Comparison of ENCODE assay signal across 10 cellular contexts in the genomic region with DNA sequence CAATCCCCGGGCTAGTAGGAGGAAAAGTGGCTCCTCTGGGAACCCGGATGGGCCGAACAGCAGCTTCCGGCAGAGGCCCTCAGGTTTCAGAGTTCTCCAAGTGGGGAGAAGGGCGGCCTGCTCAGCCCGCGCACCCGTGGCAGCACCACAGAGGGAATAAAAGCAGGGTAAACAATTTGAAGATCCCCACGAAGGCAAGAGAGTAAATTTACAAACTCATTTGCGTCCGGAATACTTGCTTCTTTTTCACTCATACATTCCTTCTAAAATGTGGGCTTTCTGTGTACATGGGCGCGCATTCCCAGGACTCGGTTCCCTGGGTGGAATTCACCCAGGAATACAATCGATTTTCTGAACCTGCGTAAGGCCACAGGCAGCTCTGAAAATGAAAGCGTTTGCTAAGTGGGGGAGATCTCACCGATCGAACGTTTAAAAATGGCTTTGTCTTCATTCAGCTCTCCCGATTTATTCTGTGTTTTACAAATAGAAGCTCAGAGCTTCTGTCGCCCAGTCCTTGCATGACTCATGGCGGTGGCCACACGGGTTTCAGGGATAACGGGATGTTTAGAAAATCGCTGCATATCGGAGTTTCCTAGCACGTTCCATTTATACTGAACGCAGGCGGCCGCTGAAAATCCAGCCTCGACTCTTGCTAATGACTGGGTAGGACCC.
DNase-seq lines count a peak whose midpoint lies in the region; FAIRE-seq and TF ChIP-seq lines count a peak whose summit lies in the region.
"Had no signal": no experiment of that assay in that cellular context is flagged by ENCODE, and none has a peak within 500 bp of the region (broad histone marks: within the 10 kb centered on the region; RNA-seq: fewer than 3 reads in every experiment).

No MANE protein-coding gene starts in this region.

- DNase-seq in GM20000 (ENCODE audit: low spot score) = peak; percentile 20
- DNase-seq in activated T-helper 2 cell treated with anti-CD3 and anti-CD28 coated beads, Interferon-gamma antibody, Interleukin-2, Interleukin-4, amounts not matched to agents 10 μg/mL and 5 μg/mL and 100 μg/mL, durations not matched to agents 14 hours and 24 hours and 36 hours (ENCODE audit: low spot score) = no peak
- DNase-seq in immature natural killer cell = no peak
- DNase-seq in small intestine = peak; percentile 7
- no peak for DNase-seq in pons (ENCODE audit: low spot score)
- DNase-seq in midbrain (lab: John Stamatoyannopoulos, UW) = no peak
- DNase-seq in RWPE1 (ENCODE audit: low spot score) = no peak
- no peak for DNase-seq in cerebellar cortex (ENCODE audit: low spot score)
- DNase-seq: dermis blood vessel endothelial cell, NCI-H82 had no signal

- H3K4me3 ChIP-seq in small intestine (ENCODE audit: low read depth in 1 of 2, low read length in 2 of 2) = peak overlapping the region in 1 of 2 donors; percentile 46

- H3K27ac ChIP-seq in small intestine (ENCODE audit: low read depth in 1 of 2, low read length in 1 of 2) (no peak overlapping the region), RWPE1 (no peak overlapping the region)

- H3K36me3 Mint-ChIP-seq in activated T-helper 2 cell treated with anti-CD3 and anti-CD28 coated beads, Interferon-gamma antibody, Interleukin-2, Interleukin-4, amounts not matched to agents 10 μg/mL and 5 μg/mL and 100 μg/mL, durations not matched to agents 14 hours and 24 hours and 36 hours (ENCODE audit: low read depth) = no peaks in the 10 kb centered on the region
- no peaks in the 10 kb centered on the region for H3K36me3 Mint-ChIP-seq in immature natural killer cell

- intact Hi-C loops in activated T-helper 2 cell treated with anti-CD3 and anti-CD28 coated beads, Interferon-gamma antibody, Interleukin-2, Interleukin-4, amounts not matched to agents 10 μg/mL and 5 μg/mL and 100 μg/mL, durations not matched to agents 14 hours and 24 hours and 36 hours (cut with micrococcal nuclease) = loop anchor here (1.0 kb wide), 1 partner anchor 38 kb away; no protein-coding TSS in a partner anchor

- no peak for FAIRE-seq in small intestine (lab: Jason Lieb, UNC)

- CTCF ChIA-PET in RWPE1 (lab: Yijun Ruan, JAX) = no interaction called here

- peaks cover 2% of the 10 kb centered on the region in 2 donors for H3K4me1 ChIP-seq in small intestine (ENCODE audit: control insufficient read depth in 2 of 2, insufficient read depth in 1 of 2, low read depth in 1 of 2, low read length in 1 of 2)

- peak overlapping the region; percentile 62 for H3K27ac Mint-ChIP-seq in activated T-helper 2 cell treated with anti-CD3 and anti-CD28 coated beads, Interferon-gamma antibody, Interleukin-2, Interleukin-4, amounts not matched to agents 10 μg/mL and 5 μg/mL and 100 μg/mL, durations not matched to agents 14 hours and 24 hours and 36 hours
- no peak overlapping the region for H3K27ac Mint-ChIP-seq in immature natural killer cell

- H3K27me3 Mint-ChIP-seq in activated T-helper 2 cell treated with anti-CD3 and anti-CD28 coated beads, Interferon-gamma antibody, Interleukin-2, Interleukin-4, amounts not matched to agents 10 μg/mL and 5 μg/mL and 100 μg/mL, durations not matched to agents 14 hours and 24 hours and 36 hours (ENCODE audit: low read depth) = peaks cover 90% of the 10 kb centered on the region
- H3K27me3 Mint-ChIP-seq in immature natural killer cell (ENCODE audit: low read depth in 3 of 3) = peaks cover 28 to 71% (median 70%) of the 10 kb centered on the region in 3 donors

- no peaks in the 10 kb centered on the region for H3K9me3 Mint-ChIP-seq in activated T-helper 2 cell treated with anti-CD3 and anti-CD28 coated beads, Interferon-gamma antibody, Interleukin-2, Interleukin-4, amounts not matched to agents 10 μg/mL and 5 μg/mL and 100 μg/mL, durations not matched to agents 14 hours and 24 hours and 36 hours
- H3K9me3 Mint-ChIP-seq in immature natural killer cell = no peaks in the 10 kb centered on the region

- POLR2A ChIA-PET in RWPE1 (lab: Yijun Ruan, JAX; ENCODE audit: low non-redundant PET) = interaction anchor here (0.6 kb wide), 1 partner anchor 269 kb away, joined by 9 read pairs; no protein-coding TSS in a partner anchor

- TF ChIP-seq CTCF in GM20000 (IDR thresholded peaks at IDR 0.05; ENCODE audit: extremely low read depth, missing control alignments) (no peak), RWPE1 (conservative IDR thresholded peaks at IDR 0.05; ENCODE audit: low read depth) (no peak)

- peaks cover 3 to 85% of the 10 kb centered on the region in 2 donors for H3K27me3 ChIP-seq in small intestine (ENCODE audit: control insufficient read depth in 2 of 2, insufficient read depth in 2 of 2, low read length in 2 of 2)

- H3K4me1 Mint-ChIP-seq in activated T-helper 2 cell treated with anti-CD3 and anti-CD28 coated beads, Interferon-gamma antibody, Interleukin-2, Interleukin-4, amounts not matched to agents 10 μg/mL and 5 μg/mL and 100 μg/mL, durations not matched to agents 14 hours and 24 hours and 36 hours (ENCODE audit: low read depth) = peaks cover 29% of the 10 kb centered on the region
- peaks cover 40 to 49% of the 10 kb centered on the region in 2 donors for H3K4me1 Mint-ChIP-seq in immature natural killer cell

- H3K9me3 ChIP-seq in small intestine (ENCODE audit: control insufficient read depth, low read depth) = no peaks in the 10 kb centered on the region

- 3 to 6% (median 5%) methylated on average over 32 of the region's 32 CpGs for WGBS in small intestine, 3 donors

- peak overlapping the region; percentile 82 for H3K4me3 Mint-ChIP-seq in activated T-helper 2 cell treated with anti-CD3 and anti-CD28 coated beads, Interferon-gamma antibody, Interleukin-2, Interleukin-4, amounts not matched to agents 10 μg/mL and 5 μg/mL and 100 μg/mL, durations not matched to agents 14 hours and 24 hours and 36 hours (ENCODE audit: low read depth)
- H3K4me3 Mint-ChIP-seq in immature natural killer cell = peak overlapping the region; percentile 85 to 99 (median 91)

- no peaks in the 10 kb centered on the region for H3K36me3 ChIP-seq in small intestine (ENCODE audit: control insufficient read depth in 2 of 2, insufficient read depth in 2 of 2, low read length in 2 of 2)

Comparison
In these comparisons a context has a peak if more than half of its experiments do, and no peak if none do; other contexts are left out.
1. DNase-seq: peak in GM20000 (single experiment) and small intestine (single experiment); none in activated T-helper 2 cell treated with anti-CD3 and anti-CD28 coated beads, Interferon-gamma antibody, Interleukin-2, Interleukin-4, amounts not matched to agents 10 μg/mL and 5 μg/mL and 100 μg/mL, durations not matched to agents 14 hours and 24 hours and 36 hours (single experiment), immature natural killer cell (0 of 3), pons (single experiment), midbrain (single experiment), RWPE1 (single experiment) and cerebellar cortex (single experiment).